ENCODE assay signal across 19 cellular contexts in genomic region chr1:2087766-2088165, GRCh38. TPM values are rescaled to one million over a fixed set of nuclear protein-coding genes. Genes with fewer than 3 reads are reported as not detected.
DNase-seq lines count a peak whose midpoint lies in the region; ATAC-seq, FAIRE-seq and TF ChIP-seq lines count a peak whose summit lies in the region.
"Had no signal": no experiment of that assay in that cellular context is flagged by ENCODE, and none has a peak within 500 bp of the region (broad histone marks: within the 10 kb centered on the region; RNA-seq: fewer than 3 reads in every experiment).

No MANE protein-coding gene starts in this region.

- no peak overlapping the region for H2AK5ac ChIP-seq in trophoblast cell (ENCODE audit: low read length)

- DNase-seq in astrocyte (ENCODE audit: low read depth) (no peak), hypothalamus (lab: John Stamatoyannopoulos, UW) (peak in 42 of 51 donors; percentile 18 to 86 (median 69)), trophoblast cell (no peak), transverse colon (no peak), NCI-H1694 (lab: John Stamatoyannopoulos, UW) (no peak), MV-4-11 (lab: John Stamatoyannopoulos, UW) (no peak)
- DNase-seq: CD8-positive, alpha-beta memory T cell; KBM-7; NCI-H1092; NCI-H187; NCI-H2171; NCI-H510A; NCI-H82; Peyer's patch; SHP77 had no signal

- H3K36me3 Mint-ChIP-seq in astrocyte (ENCODE audit: low read depth, unreplicated experiment) = peaks cover 2% of the 10 kb centered on the region

- H3K36me3 ChIP-seq in astrocyte (ENCODE audit: insufficient read depth, low read length) (no peaks in the 10 kb centered on the region), trophoblast cell (ENCODE audit: control insufficient read depth in 1 of 2, insufficient read depth in 2 of 2, low read length in 2 of 2) (peaks cover 7 to 15% of the 10 kb centered on the region in 2 experiments), transverse colon (no peaks in the 10 kb centered on the region)

- no peak overlapping the region for H2BK5ac ChIP-seq in trophoblast cell (ENCODE audit: low read depth, low read length, poor library complexity)

- no peak overlapping the region for H2BK12ac ChIP-seq in trophoblast cell (ENCODE audit: low read length)

- H4K20me1 ChIP-seq in astrocyte (ENCODE audit: insufficient read depth, low read length) = no peaks in the 10 kb centered on the region

- H3K4me2 ChIP-seq in astrocyte (ENCODE audit: low read length) = peak overlapping the region; percentile 72
- H3K4me2 ChIP-seq in trophoblast cell (ENCODE audit: low read length) = no peak overlapping the region

- peak overlapping the region; percentile 14 for H3K14ac ChIP-seq in trophoblast cell (ENCODE audit: low read length)

- H3K9me3 ChIP-seq in astrocyte (ENCODE audit: insufficient read depth, low read depth, low read length) = no peaks in the 10 kb centered on the region
- peaks cover 4% of the 10 kb centered on the region for H3K9me3 ChIP-seq in trophoblast cell (ENCODE audit: insufficient read depth, low read depth, low read length)
- H3K9me3 ChIP-seq in transverse colon = no peaks in the 10 kb centered on the region
- H3K9me3 ChIP-seq: Peyer's patch had no signal

- ATAC-seq in GM21619 (IDR thresholded peaks at IDR 0.05; ENCODE audit: unreplicated experiment) = no peak
- no peak for ATAC-seq in HG02571 (IDR thresholded peaks at IDR 0.05; ENCODE audit: unreplicated experiment)
- ATAC-seq: SK-N-SH treated with all-trans-retinoic acid at 6 μM for 48 hours had no signal

- H2AFZ ChIP-seq in astrocyte (ENCODE audit: low read depth, low read length) (no peak overlapping the region), trophoblast cell (ENCODE audit: insufficient read depth, low read length, poor library complexity) (no peak overlapping the region)

- H3K79me1 ChIP-seq in trophoblast cell (ENCODE audit: low read length) = peaks cover 9% of the 10 kb centered on the region

- no peak overlapping the region for H3K18ac ChIP-seq in trophoblast cell (ENCODE audit: low read length)

- H3K23ac ChIP-seq in trophoblast cell (ENCODE audit: low read length) = no peak overlapping the region

- H3K9ac ChIP-seq in astrocyte (ENCODE audit: low read length) = no peak overlapping the region
- no peak overlapping the region for H3K9ac ChIP-seq in trophoblast cell (ENCODE audit: low read length)

- H3K4ac ChIP-seq in trophoblast cell (ENCODE audit: low read depth, low read length) = no peak overlapping the region

- TF ChIP-seq CTCF in astrocyte (IDR thresholded peaks at IDR 0.05; ENCODE audit: insufficient read depth, low read depth, low read length) (no peak), transverse colon (IDR thresholded peaks at IDR 0.05) (no peak)

- H4K8ac ChIP-seq in trophoblast cell (ENCODE audit: low read depth, low read length) = no peak overlapping the region

- H3K27ac ChIP-seq in astrocyte (ENCODE audit: low read depth, low read length) (peak overlapping the region; percentile 34), trophoblast cell (ENCODE audit: low read depth, low read length) (no peak overlapping the region), transverse colon (peak overlapping the region in 3 of 4 donors; percentile 6 to 43 (median 6))
- H3K27ac ChIP-seq: HL-60 had no signal

- no CpG with 5 or more reads among the region's 21 CpGs for WGBS in trophoblast cell (ENCODE audit: extremely low coverage, insufficient coverage, insufficient read length)
- WGBS in transverse colon (ENCODE audit: low coverage in 1 of 2), 2 donors = 81% methylated on average over 21 of the region's 21 CpGs; no CpG with 5 or more reads in 1 of the 2 donors

- no peak overlapping the region for H2BK120ac ChIP-seq in trophoblast cell (ENCODE audit: insufficient read depth, low read length, poor library complexity)

- no peak for TF ChIP-seq POLR2A in transverse colon (IDR thresholded peaks at IDR 0.05)

- H3K27ac Mint-ChIP-seq in astrocyte (ENCODE audit: unreplicated experiment) = no peak overlapping the region
- H3K27ac Mint-ChIP-seq: CD8-positive, alpha-beta memory T cell had no signal

- in situ Hi-C loops in transverse colon (cut with MboI; ENCODE audit: low pct_ligation_motif_present in 1 of 4, low pct_unique_long_range_greater_than_20kb in 1 of 4, low sequenced_read_pairs in 3 of 4) = no loop called here

- H3K4me1 Mint-ChIP-seq in astrocyte (ENCODE audit: low read depth, unreplicated experiment) = peaks cover 10% of the 10 kb centered on the region

- H3K27me3 Mint-ChIP-seq in astrocyte (ENCODE audit: low read depth, unreplicated experiment) = no peaks in the 10 kb centered on the region
- H3K27me3 Mint-ChIP-seq: CD8-positive, alpha-beta memory T cell had no signal

- H3K27me3 ChIP-seq in astrocyte (ENCODE audit: insufficient read depth, low read length) (no peaks in the 10 kb centered on the region), trophoblast cell (ENCODE audit: insufficient read depth, low read length) (no peaks in the 10 kb centered on the region), transverse colon (no peaks in the 10 kb centered on the region)
- H3K27me3 ChIP-seq: Peyer's patch had no signal

- FAIRE-seq in astrocyte (lab: Jason Lieb, UNC) = no peak

- H3K4me3 ChIP-seq in astrocyte (ENCODE audit: insufficient read depth, low read depth, low read length) = no peak overlapping the region
- no peak overlapping the region for H3K4me3 ChIP-seq in trophoblast cell (ENCODE audit: low read depth, low read length)
- H3K4me3 ChIP-seq in transverse colon = no peak overlapping the region
- H3K4me3 ChIP-seq: Peyer's patch had no signal

- H3K79me2 ChIP-seq in astrocyte (ENCODE audit: insufficient read depth, low read length) = no peaks in the 10 kb centered on the region
- peaks cover 2% of the 10 kb centered on the region for H3K79me2 ChIP-seq in trophoblast cell (ENCODE audit: control insufficient read depth, insufficient read depth, low read length, poor library complexity)

- intact Hi-C loops in transverse colon (cut with DNase I; ENCODE audit: low total_unique reads) = no loop called here

- H4K91ac ChIP-seq in trophoblast cell (ENCODE audit: low read depth, low read length) = no peak overlapping the region

- peaks cover 17% of the 10 kb centered on the region for H3K4me1 ChIP-seq in astrocyte (ENCODE audit: insufficient read depth, low read length)
- peaks cover 4% of the 10 kb centered on the region in 2 experiments for H3K4me1 ChIP-seq in trophoblast cell (ENCODE audit: control insufficient read depth in 1 of 2, insufficient read depth in 2 of 2, low read length in 2 of 2)
- H3K4me1 ChIP-seq in transverse colon = peaks cover 0 to 11% (median 10%) of the 10 kb centered on the region in 4 donors

- no peak for TF ChIP-seq EP300 in transverse colon (IDR thresholded peaks at IDR 0.05; ENCODE audit: low read depth)

- no peaks in the 10 kb centered on the region for H3K9me3 Mint-ChIP-seq in astrocyte (ENCODE audit: unreplicated experiment)
- H3K9me3 Mint-ChIP-seq: CD8-positive, alpha-beta memory T cell had no signal

- H4K12ac ChIP-seq in trophoblast cell (ENCODE audit: low read depth, low read length) = no peak overlapping the region

- H3K4me3 Mint-ChIP-seq in astrocyte (ENCODE audit: unreplicated experiment) = no peak overlapping the region
- H3K4me3 Mint-ChIP-seq: CD8-positive, alpha-beta memory T cell had no signal

RNA-seq across cellular contexts. Expression of gene PRKCZ, which starts 37.6 kb away (rescaled TPM):
- total RNA-seq in astrocyte (28.6 and 32.6 TPM in 2 replicates), transverse colon (10 to 100 TPM; 48.6 to 96.7 (median 54.4) TPM)
- 232 and 240 TPM in 2 replicates for polyA plus RNA-seq in trophoblast cell (2013)

Comparison
In these comparisons a context has a peak if more than half of its experiments do, and no peak if none do; other contexts are left out.
1. DNase-seq: peak in hypothalamus (42 of 51); none in astrocyte (single experiment), trophoblast cell (0 of 2), transverse colon (single experiment), NCI-H1694 (single experiment) and MV-4-11 (single experiment).